ENCODE assay signal across 21 cellular contexts in the genomic region with DNA sequence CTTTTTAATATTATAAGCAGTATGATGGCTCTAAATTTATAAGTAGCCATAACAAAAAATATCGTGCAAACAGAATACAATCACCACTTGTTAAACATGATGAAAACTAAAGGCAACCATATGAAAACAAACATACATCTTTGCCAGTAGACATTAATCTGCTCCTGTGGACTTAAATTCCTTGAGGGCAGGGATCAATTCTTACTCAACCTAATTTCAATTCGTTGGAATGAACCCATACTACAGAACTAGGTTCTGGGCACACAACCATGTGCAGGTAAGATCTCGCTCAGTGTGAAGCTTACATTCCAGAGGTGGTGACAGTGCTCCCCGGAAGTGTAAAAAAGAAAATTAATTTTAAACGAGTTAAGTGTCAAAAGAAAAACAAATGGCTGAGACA.
"Had no signal": no experiment of that assay in that cellular context is flagged by ENCODE, and none has a peak within 500 bp of the region (broad histone marks: within the 10 kb centered on the region; RNA-seq: fewer than 3 reads in every experiment).

No MANE protein-coding gene starts in this region.

- H3K4me3 ChIP-seq: ovary, sigmoid colon, tibial nerve had no signal

- H3K9me3 ChIP-seq: ovary, sigmoid colon, SK-N-SH, tibial nerve had no signal

- H3K36me3 ChIP-seq: brain microvascular endothelial cell, ovary, sigmoid colon had no signal

- H3K4me1 Mint-ChIP-seq: activated B cell treated with CpG ODN at 0.5 μM for 24 hours; activated naive CD4-positive, alpha-beta T cell treated with anti-CD3 and anti-CD28 coated beads, Interleukin-2, amount 10 ng/mL, durations not matched to agents 7 days and 5 days; activated naive CD8-positive, alpha-beta T cell treated with anti-CD3 and anti-CD28 coated beads, Interleukin-2, amount 50 U/mL, for 24 hours; naive B cell; T-cell had no signal

- H3K4me2 ChIP-seq: SK-N-SH had no signal

- DNase-seq: activated B cell treated with CpG ODN at 0.5 μM for 24 hours; activated CD4-positive, alpha-beta T cell treated with anti-CD3 and anti-CD28 coated beads for 48 hours; activated CD8-positive, alpha-beta memory T cell treated with anti-CD3 and anti-CD28 coated beads, Interleukin-2, amount 50 U/mL, for 4 hours; activated effector memory CD4-positive, alpha-beta T cell treated with Interleukin-2 at 50 U/mL for 16 hours; activated naive CD4-positive, alpha-beta T cell treated with anti-CD3 and anti-CD28 coated beads, Interleukin-2, amount 10 ng/mL, durations not matched to agents 7 days and 5 days; activated naive CD8-positive, alpha-beta T cell treated with anti-CD3 and anti-CD28 coated beads, Interleukin-2, amount 50 U/mL, for 24 hours; activated T-cell treated with anti-CD3 and anti-CD28 coated beads, Interleukin-2, amount 50 U/mL, for 4 hours; aorta; brain microvascular endothelial cell; central memory CD4-positive, alpha-beta T cell; midbrain; naive B cell; ovary; sigmoid colon; SK-N-SH; stimulated activated naive CD4-positive, alpha-beta T cell; T-cell had no signal

- H3K9ac ChIP-seq: SK-N-SH had no signal

- H3K27ac Mint-ChIP-seq: activated B cell treated with CpG ODN at 0.5 μM for 24 hours; activated naive CD4-positive, alpha-beta T cell treated with anti-CD3 and anti-CD28 coated beads, Interleukin-2, amount 10 ng/mL, durations not matched to agents 7 days and 5 days; activated naive CD8-positive, alpha-beta T cell treated with anti-CD3 and anti-CD28 coated beads, Interleukin-2, amount 50 U/mL, for 24 hours; naive B cell; T-cell had no signal

- H3K27me3 Mint-ChIP-seq: activated naive CD4-positive, alpha-beta T cell treated with anti-CD3 and anti-CD28 coated beads, Interleukin-2, amount 10 ng/mL, durations not matched to agents 7 days and 5 days; naive B cell had no signal

- H3K36me3 Mint-ChIP-seq: activated naive CD4-positive, alpha-beta T cell treated with anti-CD3 and anti-CD28 coated beads, Interleukin-2, amount 10 ng/mL, durations not matched to agents 7 days and 5 days; T-cell had no signal

- H3K27ac ChIP-seq: brain microvascular endothelial cell had no signal

- H3K9me3 Mint-ChIP-seq: activated B cell treated with CpG ODN at 0.5 μM for 24 hours; activated naive CD4-positive, alpha-beta T cell treated with anti-CD3 and anti-CD28 coated beads, Interleukin-2, amount 10 ng/mL, durations not matched to agents 7 days and 5 days; activated naive CD8-positive, alpha-beta T cell treated with anti-CD3 and anti-CD28 coated beads, Interleukin-2, amount 50 U/mL, for 24 hours; activated T-cell treated with anti-CD3 and anti-CD28 coated beads, Interleukin-2, amount 50 U/mL, for 4 hours; T-cell had no signal

- FAIRE-seq: colon, endometrium, urothelium cell line had no signal

- ATAC-seq: activated naive CD8-positive, alpha-beta T cell treated with anti-CD3 and anti-CD28 coated beads, Interleukin-2, amount 50 U/mL, for 24 hours; activated T-cell treated with anti-CD3 and anti-CD28 coated beads, Interleukin-2, amount 50 U/mL, for 4 hours; T-cell had no signal

- H3K4me1 ChIP-seq: sigmoid colon had no signal

- H3K4me3 Mint-ChIP-seq: activated B cell treated with CpG ODN at 0.5 μM for 24 hours; activated naive CD4-positive, alpha-beta T cell treated with anti-CD3 and anti-CD28 coated beads, Interleukin-2, amount 10 ng/mL, durations not matched to agents 7 days and 5 days; activated naive CD8-positive, alpha-beta T cell treated with anti-CD3 and anti-CD28 coated beads, Interleukin-2, amount 50 U/mL, for 24 hours; activated T-cell treated with anti-CD3 and anti-CD28 coated beads, Interleukin-2, amount 50 U/mL, for 4 hours; naive B cell; T-cell had no signal

- H3K27me3 ChIP-seq: brain microvascular endothelial cell, ovary, sigmoid colon, tibial nerve had no signal
